ENCODE assay signal across 16 cellular contexts in the genomic region with DNA sequence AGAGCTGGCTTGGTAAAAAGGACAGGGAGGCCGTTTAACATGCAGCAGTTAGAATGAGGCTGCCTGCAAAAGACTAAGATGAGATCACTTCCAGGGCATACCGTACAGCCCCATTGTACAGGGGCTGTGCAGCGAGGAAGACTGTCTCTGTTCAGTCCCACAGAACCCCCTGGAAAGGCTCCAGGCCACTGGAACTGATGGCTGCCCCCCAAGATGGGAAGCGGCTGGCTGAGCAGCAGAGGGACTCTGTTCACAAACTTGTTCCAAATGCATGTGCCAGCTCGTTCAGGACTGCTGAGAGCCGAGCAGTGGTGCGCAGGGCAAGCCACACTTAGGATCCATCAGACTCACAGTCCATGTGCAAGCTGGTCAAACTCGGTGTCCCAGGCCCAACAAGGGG.
DNase-seq lines count a peak whose midpoint lies in the region; ATAC-seq and TF ChIP-seq lines count a peak whose summit lies in the region.
"Had no signal": no experiment of that assay in that cellular context is flagged by ENCODE, and none has a peak within 500 bp of the region (broad histone marks: within the 10 kb centered on the region; RNA-seq: fewer than 3 reads in every experiment).

No MANE protein-coding gene starts in this region.

- DNase-seq in RWPE1 (ENCODE audit: low spot score) (no peak), cerebellum (ENCODE audit: low spot score) (peak; percentile 26), hippocampal formation (lab: John Stamatoyannopoulos, UW) (peak; percentile 29 to 67), superior temporal gyrus (ENCODE audit: extremely low spot score) (peak; percentile 74), T1000 (lab: John Stamatoyannopoulos, UW) (no peak)
- DNase-seq in T-helper 2 cell treated with Interferon-gamma antibody and Interleukin-4, amounts not matched to agents 5 μg/mL and 100 μg/mL, for 36 hours (ENCODE audit: low spot score): no peak
- DNase-seq: activated naive CD4-positive, alpha-beta T cell treated with anti-CD3 and anti-CD28 coated beads, Interleukin-2, amount 10 ng/mL, durations not matched to agents 7 days and 5 days; cerebellar nuclear complex; DND-41; glutamatergic neuron; MV-4-11; NCI-H748 treated with DMSO at 0.1 percent for 48 hours had no signal

- peaks cover 2% of the 10 kb centered on the region for H3K4me1 Mint-ChIP-seq in T-helper 2 cell treated with Interferon-gamma antibody and Interleukin-4, amounts not matched to agents 5 μg/mL and 100 μg/mL, for 36 hours (ENCODE audit: low read depth)

- H3K4me3 Mint-ChIP-seq in T-helper 2 cell treated with Interferon-gamma antibody and Interleukin-4, amounts not matched to agents 5 μg/mL and 100 μg/mL, for 36 hours: no peak overlapping the region
- H3K4me3 Mint-ChIP-seq: activated naive CD4-positive, alpha-beta T cell treated with anti-CD3 and anti-CD28 coated beads, Interleukin-2, amount 10 ng/mL, durations not matched to agents 7 days and 5 days; CD14-positive monocyte; T-helper 1 cell treated with Interleukin-12 subunit alpha and Interleukin-12 subunit beta and Interleukin-4 antibody, amounts not matched to agents 30 μg/mL and 1 μg/mL, for 36 hours had no signal

- TF ChIP-seq CTCF in RWPE1 (conservative IDR thresholded peaks at IDR 0.05; ENCODE audit: low read depth): no peak

- H3K36me3 Mint-ChIP-seq in T-helper 2 cell treated with Interferon-gamma antibody and Interleukin-4, amounts not matched to agents 5 μg/mL and 100 μg/mL, for 36 hours (ENCODE audit: low read depth): no peaks in the 10 kb centered on the region
- H3K36me3 Mint-ChIP-seq: activated naive CD4-positive, alpha-beta T cell treated with anti-CD3 and anti-CD28 coated beads, Interleukin-2, amount 10 ng/mL, durations not matched to agents 7 days and 5 days had no signal

- no peaks in the 10 kb centered on the region for H3K27me3 Mint-ChIP-seq in T-helper 2 cell treated with Interferon-gamma antibody and Interleukin-4, amounts not matched to agents 5 μg/mL and 100 μg/mL, for 36 hours (ENCODE audit: low read depth)
- H3K27me3 Mint-ChIP-seq: activated naive CD4-positive, alpha-beta T cell treated with anti-CD3 and anti-CD28 coated beads, Interleukin-2, amount 10 ng/mL, durations not matched to agents 7 days and 5 days had no signal

- no peak overlapping the region for H3K27ac Mint-ChIP-seq in T-helper 2 cell treated with Interferon-gamma antibody and Interleukin-4, amounts not matched to agents 5 μg/mL and 100 μg/mL, for 36 hours
- H3K27ac Mint-ChIP-seq: activated naive CD4-positive, alpha-beta T cell treated with anti-CD3 and anti-CD28 coated beads, Interleukin-2, amount 10 ng/mL, durations not matched to agents 7 days and 5 days; T-helper 1 cell treated with Interleukin-12 subunit alpha and Interleukin-12 subunit beta and Interleukin-4 antibody, amounts not matched to agents 30 μg/mL and 1 μg/mL, for 36 hours had no signal

- POLR2A ChIA-PET in RWPE1 (lab: Yijun Ruan, JAX; ENCODE audit: low non-redundant PET): no interaction called here

- peak overlapping the region; percentile 74 for H3K27ac ChIP-seq in RWPE1

- CTCF ChIA-PET in RWPE1 (lab: Yijun Ruan, JAX): interaction anchor here (1.2 kb wide), 1 partner anchor 107 kb away, joined by 3 read pairs; no protein-coding TSS in a partner anchor

- no peak for ATAC-seq in HG03045 (IDR thresholded peaks at IDR 0.05; ENCODE audit: unreplicated experiment)
- ATAC-seq: activated CD4-positive, CD25-positive, alpha-beta regulatory T cell treated with anti-CD3 and anti-CD28 coated beads, Interleukin-2, amount 50 U/mL, for 24 hours had no signal

- H3K9me3 Mint-ChIP-seq in T-helper 2 cell treated with Interferon-gamma antibody and Interleukin-4, amounts not matched to agents 5 μg/mL and 100 μg/mL, for 36 hours: no peaks in the 10 kb centered on the region
- H3K9me3 Mint-ChIP-seq: activated naive CD4-positive, alpha-beta T cell treated with anti-CD3 and anti-CD28 coated beads, Interleukin-2, amount 10 ng/mL, durations not matched to agents 7 days and 5 days; CD14-positive monocyte; T-helper 1 cell treated with Interleukin-12 subunit alpha and Interleukin-12 subunit beta and Interleukin-4 antibody, amounts not matched to agents 30 μg/mL and 1 μg/mL, for 36 hours had no signal

Comparison
In these comparisons a context has a peak if more than half of its experiments do, and no peak if none do; other contexts are left out.
1. DNase-seq: peak in cerebellum (single experiment), hippocampal formation (2 of 2) and superior temporal gyrus (single experiment); none in RWPE1 (single experiment), T-helper 2 cell treated with Interferon-gamma antibody and Interleukin-4, amounts not matched to agents 5 μg/mL and 100 μg/mL, for 36 hours (single experiment) and T1000 (single experiment).